12 cellular contexts compared by ENCODE assay signal in the genomic region with DNA sequence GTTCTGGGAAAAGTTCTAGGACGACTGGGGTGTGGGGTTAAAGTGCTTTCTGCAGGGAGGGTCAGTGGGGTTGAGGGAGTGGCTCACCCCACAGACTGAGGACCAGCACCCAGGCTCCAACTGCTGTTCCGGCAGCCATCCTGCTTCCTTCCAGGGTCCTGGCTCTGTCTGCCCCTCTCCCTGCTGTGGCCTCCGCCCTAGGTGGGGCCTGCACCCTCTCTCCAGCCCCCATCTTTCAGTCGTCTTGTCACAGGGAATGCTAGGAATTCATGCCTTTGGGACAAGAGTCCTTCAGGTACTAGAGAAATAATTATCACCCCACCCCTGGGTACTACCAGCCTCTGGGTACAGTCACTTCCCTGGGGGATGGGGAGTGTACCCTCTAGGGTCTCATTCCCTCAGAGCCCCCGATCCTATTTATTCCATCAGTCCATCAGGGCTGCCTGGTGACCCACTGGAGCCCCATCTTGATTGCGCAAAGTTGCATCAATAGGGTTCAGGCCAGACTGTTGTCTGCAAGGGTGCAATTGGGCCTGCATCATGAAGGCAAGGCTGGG. TPM values are rescaled to one million over a fixed set of nuclear protein-coding genes. Genes with fewer than 3 reads are reported as not detected.
DNase-seq lines count a peak whose midpoint lies in the region; ATAC-seq and TF ChIP-seq lines count a peak whose summit lies in the region.
"Had no signal": no experiment of that assay in that cellular context is flagged by ENCODE, and none has a peak within 500 bp of the region (broad histone marks: within the 10 kb centered on the region; RNA-seq: fewer than 3 reads in every experiment).

A gene (minus strand): TSS at position 170 of the 557 bp plus-strand sequence. CDS start 31 bp downstream, at position 139.

- H3K27me3 Mint-ChIP-seq in activated naive CD4-positive, alpha-beta T cell treated with anti-CD3 and anti-CD28 coated beads, Interleukin-2, amount 50 U/mL, for 24 hours, result no peaks in the 10 kb centered on the region
- no peaks in the 10 kb centered on the region for H3K27me3 Mint-ChIP-seq in activated T-helper 2 cell treated with anti-CD3 and anti-CD28 coated beads, Interferon-gamma antibody, Interleukin-2, Interleukin-4, amounts not matched to agents 10 μg/mL and 5 μg/mL and 100 μg/mL, durations not matched to agents 14 hours and 24 hours and 36 hours (ENCODE audit: low read depth)
- H3K27me3 Mint-ChIP-seq in type B pancreatic cell, result no peaks in the 10 kb centered on the region

- no peak for ATAC-seq in HG02852 (IDR thresholded peaks at IDR 0.05; ENCODE audit: unreplicated experiment)

- H3K4me3 Mint-ChIP-seq in activated naive CD4-positive, alpha-beta T cell treated with anti-CD3 and anti-CD28 coated beads, Interleukin-2, amount 50 U/mL, for 24 hours, result no peak within 1 kb of the TSS
- H3K4me3 Mint-ChIP-seq in activated T-helper 2 cell treated with anti-CD3 and anti-CD28 coated beads, Interferon-gamma antibody, Interleukin-2, Interleukin-4, amounts not matched to agents 10 μg/mL and 5 μg/mL and 100 μg/mL, durations not matched to agents 14 hours and 24 hours and 36 hours (ENCODE audit: low read depth), result no peak within 1 kb of the TSS
- H3K4me3 Mint-ChIP-seq in type B pancreatic cell, result no peak within 1 kb of the TSS

- H3K9me3 Mint-ChIP-seq in activated naive CD4-positive, alpha-beta T cell treated with anti-CD3 and anti-CD28 coated beads, Interleukin-2, amount 50 U/mL, for 24 hours, result no peaks in the 10 kb centered on the region
- no peaks in the 10 kb centered on the region for H3K9me3 Mint-ChIP-seq in activated T-helper 2 cell treated with anti-CD3 and anti-CD28 coated beads, Interferon-gamma antibody, Interleukin-2, Interleukin-4, amounts not matched to agents 10 μg/mL and 5 μg/mL and 100 μg/mL, durations not matched to agents 14 hours and 24 hours and 36 hours
- H3K9me3 Mint-ChIP-seq in type B pancreatic cell, result no peaks in the 10 kb centered on the region

- peaks cover 17% of the 10 kb centered on the region for H3K36me3 Mint-ChIP-seq in activated naive CD4-positive, alpha-beta T cell treated with anti-CD3 and anti-CD28 coated beads, Interleukin-2, amount 50 U/mL, for 24 hours
- peaks cover 70% of the 10 kb centered on the region for H3K36me3 Mint-ChIP-seq in activated T-helper 2 cell treated with anti-CD3 and anti-CD28 coated beads, Interferon-gamma antibody, Interleukin-2, Interleukin-4, amounts not matched to agents 10 μg/mL and 5 μg/mL and 100 μg/mL, durations not matched to agents 14 hours and 24 hours and 36 hours (ENCODE audit: low read depth)
- H3K36me3 Mint-ChIP-seq in type B pancreatic cell, result peaks cover 21% of the 10 kb centered on the region

- DNase-seq in activated naive CD4-positive, alpha-beta T cell treated with Interleukin-2 at 50 U/mL for 16 hours, result no peak
- DNase-seq in activated T-helper 2 cell treated with anti-CD3 and anti-CD28 coated beads, Interferon-gamma antibody, Interleukin-2, Interleukin-4, amounts not matched to agents 10 μg/mL and 5 μg/mL and 100 μg/mL, durations not matched to agents 14 hours and 24 hours and 36 hours (ENCODE audit: low spot score), result no peak
- no peak for DNase-seq in mucosa of gallbladder (ENCODE audit: low spot score)
- no peak for DNase-seq in type B pancreatic cell (ENCODE audit: extremely low spot score, unreplicated experiment)
- no peak for DNase-seq in NCI-H2029 treated with DMSO at 0.1 percent for 48 hours (lab: John Stamatoyannopoulos, UW)
- DNase-seq in GM10248 (ENCODE audit: extremely low spot score), result no peak
- DNase-seq: activated CD4-positive, alpha-beta T cell treated with anti-CD3 and anti-CD28 coated beads, Interleukin-2, amount 50 U/mL, for 4 hours; Kasumi-1; stimulated activated CD4-positive, alpha-beta T cell treated with anti-CD3 and anti-CD28 coated beads, Interleukin-12 subunit alpha, Interleukin-12 subunit beta, amount 100 ng/mL, for 4 hours; trophoblast cell had no signal

- CTCF ChIA-PET in GM10248 (lab: Yijun Ruan, JAX), result no interaction called here

- peaks cover 77% of the 10 kb centered on the region for H3K4me1 Mint-ChIP-seq in activated naive CD4-positive, alpha-beta T cell treated with anti-CD3 and anti-CD28 coated beads, Interleukin-2, amount 50 U/mL, for 24 hours
- peaks cover 41% of the 10 kb centered on the region for H3K4me1 Mint-ChIP-seq in activated T-helper 2 cell treated with anti-CD3 and anti-CD28 coated beads, Interferon-gamma antibody, Interleukin-2, Interleukin-4, amounts not matched to agents 10 μg/mL and 5 μg/mL and 100 μg/mL, durations not matched to agents 14 hours and 24 hours and 36 hours (ENCODE audit: low read depth)
- H3K4me1 Mint-ChIP-seq in type B pancreatic cell (ENCODE audit: unreplicated experiment), result peaks cover 38% of the 10 kb centered on the region

- TF ChIP-seq CTCF in type B pancreatic cell (conservative IDR thresholded peaks at IDR 0.05) (no peak), GM10248 (IDR thresholded peaks at IDR 0.05; ENCODE audit: control extremely low read depth, extremely low read depth, low read depth, missing control alignments) (no peak)

- intact Hi-C loops in activated T-helper 2 cell treated with anti-CD3 and anti-CD28 coated beads, Interferon-gamma antibody, Interleukin-2, Interleukin-4, amounts not matched to agents 10 μg/mL and 5 μg/mL and 100 μg/mL, durations not matched to agents 14 hours and 24 hours and 36 hours (cut with micrococcal nuclease), result no loop called here

- POLR2A ChIA-PET in GM10248 (lab: Yijun Ruan, JAX), result no interaction called here

- H3K27ac Mint-ChIP-seq in activated naive CD4-positive, alpha-beta T cell treated with anti-CD3 and anti-CD28 coated beads, Interleukin-2, amount 50 U/mL, for 24 hours, result peak within 1 kb of the TSS; percentile 24
- peak within 1 kb of the TSS; percentile 12 for H3K27ac Mint-ChIP-seq in activated T-helper 2 cell treated with anti-CD3 and anti-CD28 coated beads, Interferon-gamma antibody, Interleukin-2, Interleukin-4, amounts not matched to agents 10 μg/mL and 5 μg/mL and 100 μg/mL, durations not matched to agents 14 hours and 24 hours and 36 hours
- H3K27ac Mint-ChIP-seq in type B pancreatic cell, result no peak within 1 kb of the TSS

RNA-seq across cellular contexts. Expression of the gene that starts here (rescaled TPM):
- total RNA-seq in activated T-helper 2 cell treated with anti-CD3 and anti-CD28 coated beads, Interferon-gamma antibody, Interleukin-2, Interleukin-4, amounts not matched to agents 10 μg/mL and 5 μg/mL and 100 μg/mL, durations not matched to agents 14 hours and 24 hours and 36 hours, result 18.5 and 20.9 TPM in 2 replicates
- total RNA-seq in mucosa of gallbladder (11.8 TPM), type B pancreatic cell (ENCODE audit: low replicate concordance) (11.1 and 16.9 TPM in 2 replicates)
